In genomic region chr11:65117206-65118096, GRCh38 we compare ENCODE assay signal across 1 cellular context.
TF ChIP-seq lines count a peak whose summit lies in the region.

Gene ZNHIT2, minus strand, starts transcription at chr11:65117701. Its CDS starts 48 bp downstream, at chr11:65117653.

TF ChIP-seq in HepG2, 621 proteins besides CTCF, POLR2A, EP300 and RAD21 (continued from another document and continues in another):
- TF ChIP-seq DMTF1 (CRISPR knock-in tag; IDR thresholded peaks at IDR 0.05): no peak
- TF ChIP-seq, protein P1, sequence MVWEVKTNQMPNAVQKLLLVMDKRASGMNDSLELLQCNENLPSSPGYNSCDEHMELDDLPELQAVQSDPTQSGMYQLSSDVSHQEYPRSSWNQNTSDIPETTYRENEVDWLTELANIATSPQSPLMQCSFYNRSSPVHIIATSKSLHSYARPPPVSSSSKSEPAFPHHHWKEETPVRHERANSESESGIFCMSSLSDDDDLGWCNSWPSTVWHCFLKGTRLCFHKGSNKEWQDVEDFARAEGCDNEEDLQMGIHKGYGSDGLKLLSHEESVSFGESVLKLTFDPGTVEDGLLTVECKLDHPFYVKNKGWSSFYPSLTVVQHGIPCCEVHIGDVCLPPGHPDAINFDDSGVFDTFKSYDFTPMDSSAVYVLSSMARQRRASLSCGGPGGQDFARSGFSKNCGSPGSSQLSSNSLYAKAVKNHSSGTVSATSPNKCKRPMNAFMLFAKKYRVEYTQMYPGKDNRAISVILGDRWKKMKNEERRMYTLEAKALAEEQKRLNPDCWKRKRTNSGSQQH (CRISPR knock-in tag; IDR thresholded peaks at IDR 0.05; ENCODE audit: low read depth): no peak
- TF ChIP-seq, protein P2, sequence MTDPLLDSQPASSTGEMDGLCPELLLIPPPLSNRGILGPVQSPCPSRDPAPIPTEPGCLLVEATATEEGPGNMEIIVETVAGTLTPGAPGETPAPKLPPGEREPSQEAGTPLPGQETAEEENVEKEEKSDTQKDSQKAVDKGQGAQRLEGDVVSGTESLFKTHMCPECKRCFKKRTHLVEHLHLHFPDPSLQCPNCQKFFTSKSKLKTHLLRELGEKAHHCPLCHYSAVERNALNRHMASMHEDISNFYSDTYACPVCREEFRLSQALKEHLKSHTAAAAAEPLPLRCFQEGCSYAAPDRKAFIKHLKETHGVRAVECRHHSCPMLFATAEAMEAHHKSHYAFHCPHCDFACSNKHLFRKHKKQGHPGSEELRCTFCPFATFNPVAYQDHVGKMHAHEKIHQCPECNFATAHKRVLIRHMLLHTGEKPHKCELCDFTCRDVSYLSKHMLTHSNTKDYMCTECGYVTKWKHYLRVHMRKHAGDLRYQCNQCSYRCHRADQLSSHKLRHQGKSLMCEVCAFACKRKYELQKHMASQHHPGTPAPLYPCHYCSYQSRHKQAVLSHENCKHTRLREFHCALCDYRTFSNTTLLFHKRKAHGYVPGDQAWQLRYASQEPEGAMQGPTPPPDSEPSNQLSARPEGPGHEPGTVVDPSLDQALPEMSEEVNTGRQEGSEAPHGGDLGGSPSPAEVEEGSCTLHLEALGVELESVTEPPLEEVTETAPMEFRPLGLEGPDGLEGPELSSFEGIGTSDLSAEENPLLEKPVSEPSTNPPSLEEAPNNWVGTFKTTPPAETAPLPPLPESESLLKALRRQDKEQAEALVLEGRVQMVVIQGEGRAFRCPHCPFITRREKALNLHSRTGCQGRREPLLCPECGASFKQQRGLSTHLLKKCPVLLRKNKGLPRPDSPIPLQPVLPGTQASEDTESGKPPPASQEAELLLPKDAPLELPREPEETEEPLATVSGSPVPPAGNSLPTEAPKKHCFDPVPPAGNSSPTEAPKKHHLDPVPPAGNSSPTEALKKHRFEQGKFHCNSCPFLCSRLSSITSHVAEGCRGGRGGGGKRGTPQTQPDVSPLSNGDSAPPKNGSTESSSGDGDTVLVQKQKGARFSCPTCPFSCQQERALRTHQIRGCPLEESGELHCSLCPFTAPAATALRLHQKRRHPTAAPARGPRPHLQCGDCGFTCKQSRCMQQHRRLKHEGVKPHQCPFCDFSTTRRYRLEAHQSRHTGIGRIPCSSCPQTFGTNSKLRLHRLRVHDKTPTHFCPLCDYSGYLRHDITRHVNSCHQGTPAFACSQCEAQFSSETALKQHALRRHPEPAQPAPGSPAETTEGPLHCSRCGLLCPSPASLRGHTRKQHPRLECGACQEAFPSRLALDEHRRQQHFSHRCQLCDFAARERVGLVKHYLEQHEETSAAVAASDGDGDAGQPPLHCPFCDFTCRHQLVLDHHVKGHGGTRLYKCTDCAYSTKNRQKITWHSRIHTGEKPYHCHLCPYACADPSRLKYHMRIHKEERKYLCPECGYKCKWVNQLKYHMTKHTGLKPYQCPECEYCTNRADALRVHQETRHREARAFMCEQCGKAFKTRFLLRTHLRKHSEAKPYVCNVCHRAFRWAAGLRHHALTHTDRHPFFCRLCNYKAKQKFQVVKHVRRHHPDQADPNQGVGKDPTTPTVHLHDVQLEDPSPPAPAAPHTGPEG (CRISPR knock-in tag; IDR thresholded peaks at IDR 0.05): 0 out of 2 replicates have a peak, but pooled peaks have one; percentile 18
- no peak for TF ChIP-seq ZNF441 (CRISPR knock-in tag; IDR thresholded peaks at IDR 0.05; ENCODE audit: borderline replicate concordance)
- no peak for TF ChIP-seq PRPF4 (IDR thresholded peaks at IDR 0.05; ENCODE audit: low read depth, low read length, poor library complexity, severe bottlenecking)
- TF ChIP-seq ZNF333 (CRISPR knock-in tag; IDR thresholded peaks at IDR 0.05; ENCODE audit: borderline replicate concordance): no peak
- TF ChIP-seq, protein P3, sequence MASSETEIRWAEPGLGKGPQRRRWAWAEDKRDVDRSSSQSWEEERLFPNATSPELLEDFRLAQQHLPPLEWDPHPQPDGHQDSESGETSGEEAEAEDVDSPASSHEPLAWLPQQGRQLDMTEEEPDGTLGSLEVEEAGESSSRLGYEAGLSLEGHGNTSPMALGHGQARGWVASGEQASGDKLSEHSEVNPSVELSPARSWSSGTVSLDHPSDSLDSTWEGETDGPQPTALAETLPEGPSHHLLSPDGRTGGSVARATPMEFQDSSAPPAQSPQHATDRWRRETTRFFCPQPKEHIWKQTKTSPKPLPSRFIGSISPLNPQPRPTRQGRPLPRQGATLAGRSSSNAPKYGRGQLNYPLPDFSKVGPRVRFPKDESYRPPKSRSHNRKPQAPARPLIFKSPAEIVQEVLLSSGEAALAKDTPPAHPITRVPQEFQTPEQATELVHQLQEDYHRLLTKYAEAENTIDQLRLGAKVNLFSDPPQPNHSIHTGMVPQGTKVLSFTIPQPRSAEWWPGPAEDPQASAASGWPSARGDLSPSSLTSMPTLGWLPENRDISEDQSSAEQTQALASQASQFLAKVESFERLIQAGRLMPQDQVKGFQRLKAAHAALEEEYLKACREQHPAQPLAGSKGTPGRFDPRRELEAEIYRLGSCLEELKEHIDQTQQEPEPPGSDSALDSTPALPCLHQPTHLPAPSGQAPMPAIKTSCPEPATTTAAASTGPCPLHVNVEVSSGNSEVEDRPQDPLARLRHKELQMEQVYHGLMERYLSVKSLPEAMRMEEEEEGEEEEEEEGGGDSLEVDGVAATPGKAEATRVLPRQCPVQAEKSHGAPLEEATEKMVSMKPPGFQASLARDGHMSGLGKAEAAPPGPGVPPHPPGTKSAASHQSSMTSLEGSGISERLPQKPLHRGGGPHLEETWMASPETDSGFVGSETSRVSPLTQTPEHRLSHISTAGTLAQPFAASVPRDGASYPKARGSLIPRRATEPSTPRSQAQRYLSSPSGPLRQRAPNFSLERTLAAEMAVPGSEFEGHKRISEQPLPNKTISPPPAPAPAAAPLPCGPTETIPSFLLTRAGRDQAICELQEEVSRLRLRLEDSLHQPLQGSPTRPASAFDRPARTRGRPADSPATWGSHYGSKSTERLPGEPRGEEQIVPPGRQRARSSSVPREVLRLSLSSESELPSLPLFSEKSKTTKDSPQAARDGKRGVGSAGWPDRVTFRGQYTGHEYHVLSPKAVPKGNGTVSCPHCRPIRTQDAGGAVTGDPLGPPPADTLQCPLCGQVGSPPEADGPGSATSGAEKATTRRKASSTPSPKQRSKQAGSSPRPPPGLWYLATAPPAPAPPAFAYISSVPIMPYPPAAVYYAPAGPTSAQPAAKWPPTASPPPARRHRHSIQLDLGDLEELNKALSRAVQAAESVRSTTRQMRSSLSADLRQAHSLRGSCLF (CRISPR knock-in tag; IDR thresholded peaks at IDR 0.05; ENCODE audit: borderline replicate concordance): no peak
- peak; percentile 71; the same call in 1 of the 2 replicates for TF ChIP-seq ELF4 (CRISPR knock-in tag; IDR thresholded peaks at IDR 0.05; ENCODE audit: borderline replicate concordance)
- TF ChIP-seq HDAC6 (IDR thresholded peaks at IDR 0.05; ENCODE audit: low read depth, low read length): no peak
- TF ChIP-seq THYN1 (CRISPR knock-in tag; IDR thresholded peaks at IDR 0.05; ENCODE audit: borderline replicate concordance, low read depth): no peak
- no peak; the same call in none of the 2 replicates for TF ChIP-seq MEIS2 (CRISPR knock-in tag; IDR thresholded peaks at IDR 0.05)
- TF ChIP-seq, protein P4, sequence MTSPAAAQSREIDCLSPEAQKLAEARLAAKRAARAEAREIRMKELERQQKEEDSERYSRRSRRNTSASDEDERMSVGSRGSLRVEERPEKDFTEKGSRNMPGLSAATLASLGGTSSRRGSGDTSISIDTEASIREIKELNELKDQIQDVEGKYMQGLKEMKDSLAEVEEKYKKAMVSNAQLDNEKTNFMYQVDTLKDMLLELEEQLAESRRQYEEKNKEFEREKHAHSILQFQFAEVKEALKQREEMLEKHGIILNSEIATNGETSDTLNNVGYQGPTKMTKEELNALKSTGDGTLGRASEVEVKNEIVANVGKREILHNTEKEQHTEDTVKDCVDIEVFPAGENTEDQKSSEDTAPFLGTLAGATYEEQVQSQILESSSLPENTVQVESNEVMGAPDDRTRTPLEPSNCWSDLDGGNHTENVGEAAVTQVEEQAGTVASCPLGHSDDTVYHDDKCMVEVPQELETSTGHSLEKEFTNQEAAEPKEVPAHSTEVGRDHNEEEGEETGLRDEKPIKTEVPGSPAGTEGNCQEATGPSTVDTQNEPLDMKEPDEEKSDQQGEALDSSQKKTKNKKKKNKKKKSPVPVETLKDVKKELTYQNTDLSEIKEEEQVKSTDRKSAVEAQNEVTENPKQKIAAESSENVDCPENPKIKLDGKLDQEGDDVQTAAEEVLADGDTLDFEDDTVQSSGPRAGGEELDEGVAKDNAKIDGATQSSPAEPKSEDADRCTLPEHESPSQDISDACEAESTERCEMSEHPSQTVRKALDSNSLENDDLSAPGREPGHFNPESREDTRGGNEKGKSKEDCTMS (CRISPR knock-in tag; conservative IDR thresholded peaks at IDR 0.05): no peak
- no peak for TF ChIP-seq ZNF329 (CRISPR knock-in tag; IDR thresholded peaks at IDR 0.05; ENCODE audit: low read depth)
- TF ChIP-seq ZFP1 (CRISPR knock-in tag; IDR thresholded peaks at IDR 0.05): no peak
- TF ChIP-seq SOX13 (IDR thresholded peaks at IDR 0.05): no peak
- no peak for TF ChIP-seq SOX13 (CRISPR knock-in tag; conservative IDR thresholded peaks at IDR 0.05 in 1 of 2, IDR thresholded peaks at IDR 0.05 in 1 of 2)
- 0 out of 2 replicates have a peak, but pooled peaks have one; percentile 38 for TF ChIP-seq ZNF674 (CRISPR knock-in tag; IDR thresholded peaks at IDR 0.05; ENCODE audit: low read depth)
- TF ChIP-seq CHD2 (IDR thresholded peaks at IDR 0.05; ENCODE audit: low read depth, low read length): peak; percentile 62; the same call in 1 of the 2 replicates
- no peak for TF ChIP-seq SMAD1 (CRISPR knock-in tag; IDR thresholded peaks at IDR 0.05; ENCODE audit: borderline replicate concordance, low read depth)
- TF ChIP-seq MED1 (CRISPR knock-in tag; IDR thresholded peaks at IDR 0.05): no peak
- no peak for TF ChIP-seq LCORL (IDR thresholded peaks at IDR 0.05)
- TF ChIP-seq LCORL (CRISPR knock-in tag; IDR thresholded peaks at IDR 0.05): peak; percentile 79; the same call in 1 of the 2 replicates
- TF ChIP-seq TIGD3 (CRISPR knock-in tag; IDR thresholded peaks at IDR 0.05; ENCODE audit: borderline replicate concordance): no peak
- TF ChIP-seq RBM22 (optimal IDR thresholded peaks at IDR 0.05; ENCODE audit: low read length): peak; percentile 66
- peak; percentile 82; the same call in 1 of the 2 replicates for TF ChIP-seq ZNF788 (CRISPR knock-in tag; IDR thresholded peaks at IDR 0.05; ENCODE audit: borderline replicate concordance)
- TF ChIP-seq GPN1 (CRISPR knock-in tag; IDR thresholded peaks at IDR 0.05; ENCODE audit: borderline replicate concordance): no peak
- no peak; the same call in 1 of the 2 replicates for TF ChIP-seq SALL2 (CRISPR knock-in tag; IDR thresholded peaks at IDR 0.05)
- no peak for TF ChIP-seq TRIM22 (IDR thresholded peaks at IDR 0.05)
- peak; percentile 89 for TF ChIP-seq HNRNPLL (IDR thresholded peaks at IDR 0.05; ENCODE audit: low read depth, low read length, poor library complexity, severe bottlenecking)
- peak; percentile 20; the same call in 1 of the 2 replicates for TF ChIP-seq ZNF205 (CRISPR knock-in tag; IDR thresholded peaks at IDR 0.05)
- TF ChIP-seq, protein P5, sequence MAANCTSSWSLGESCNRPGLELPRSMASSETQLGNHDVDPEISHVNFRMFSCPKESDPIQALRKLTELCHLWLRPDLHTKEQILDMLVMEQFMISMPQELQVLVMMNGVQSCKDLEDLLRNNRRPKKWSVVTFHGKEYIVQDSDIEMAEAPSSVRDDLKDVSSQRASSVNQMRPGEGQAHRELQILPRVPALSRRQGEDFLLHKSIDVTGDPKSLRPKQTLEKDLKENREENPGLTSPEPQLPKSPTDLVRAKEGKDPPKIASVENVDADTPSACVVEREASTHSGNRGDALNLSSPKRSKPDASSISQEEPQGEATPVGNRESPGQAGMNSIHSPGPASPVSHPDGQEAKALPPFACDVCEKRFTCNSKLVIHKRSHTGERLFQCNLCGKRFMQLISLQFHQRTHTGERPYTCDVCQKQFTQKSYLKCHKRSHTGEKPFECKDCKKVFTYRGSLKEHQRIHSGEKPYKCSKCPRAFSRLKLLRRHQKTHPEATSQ (CRISPR knock-in tag; IDR thresholded peaks at IDR 0.05; ENCODE audit: borderline replicate concordance): no peak
- peak; percentile 72 for TF ChIP-seq ATF7 (IDR thresholded peaks at IDR 0.05)
- peak; percentile 83 for TF ChIP-seq ATF7 (CRISPR knock-in tag; IDR thresholded peaks at IDR 0.05)
- peak; percentile 73 for TF ChIP-seq IKZF5 (CRISPR knock-in tag; IDR thresholded peaks at IDR 0.05)
- TF ChIP-seq RARG (CRISPR knock-in tag; IDR thresholded peaks at IDR 0.05; ENCODE audit: low read depth): no peak
